Comparison of ENCODE assay signal across 8 cellular contexts in genomic region chr1:148333875-148334338, GRCh38.
A peak's percentile ranks its signal among the peaks of the same experiment; 100 is the strongest.
DNase-seq lines count a peak whose midpoint lies in the region; ATAC-seq and TF ChIP-seq lines count a peak whose summit lies in the region.

No MANE protein-coding gene starts in this region.

- H3K9me3 ChIP-seq in iPS-18a (ENCODE audit: control insufficient read depth, low read depth, low read length), result no peaks in the 10 kb centered on the region
- no peaks in the 10 kb centered on the region for H3K9me3 ChIP-seq in stomach

- DNase-seq in NCI-H748 (lab: John Stamatoyannopoulos, UW; ENCODE audit: unreplicated experiment), result peak; percentile 68
- no peak for DNase-seq in NCI-H748 treated with DMSO at 0.1 percent for 48 hours (lab: John Stamatoyannopoulos, UW)
- DNase-seq in activated CD8-positive, alpha-beta memory T cell treated with anti-CD3 and anti-CD28 coated beads, Interleukin-2, amount 50 U/mL, for 48 hours, result peak; percentile 70
- DNase-seq in stomach, result no peak

- 6 to 30% (median 7%) methylated on average over 16 to 18 of the region's 18 CpGs for WGBS in stomach, 5 donors

- H3K9ac ChIP-seq in iPS-18a (ENCODE audit: low read length), result peak overlapping the region; percentile 92

- H3K27ac ChIP-seq in iPS-18a (ENCODE audit: low read length), result peak overlapping the region; percentile 91
- peak overlapping the region in 3 of 5 donors; percentile 71 to 86 (median 84) for H3K27ac ChIP-seq in stomach

- peaks cover 3% of the 10 kb centered on the region for H3K4me1 ChIP-seq in iPS-18a (ENCODE audit: control insufficient read depth, low read depth, low read length)
- peaks cover 9 to 24% (median 18%) of the 10 kb centered on the region in 4 donors for H3K4me1 ChIP-seq in stomach

- H3K4me3 ChIP-seq in iPS-18a (ENCODE audit: low read length) (peak overlapping the region; percentile 73), stomach (peak overlapping the region; percentile 42 to 49 (median 44))

- ATAC-seq in GM21529 (IDR thresholded peaks at IDR 0.05; ENCODE audit: unreplicated experiment) (no peak), HG03565 (IDR thresholded peaks at IDR 0.05; ENCODE audit: unreplicated experiment) (no peak), GM21447 (IDR thresholded peaks at IDR 0.05; ENCODE audit: unreplicated experiment) (no peak)

- intact Hi-C loops in stomach (cut with DNase I; ENCODE audit: low total_unique reads), result no loop called here

- H3K27me3 ChIP-seq in iPS-18a (ENCODE audit: control insufficient read depth, insufficient read depth, low read length), result peaks cover 5% of the 10 kb centered on the region
- H3K27me3 ChIP-seq in stomach, result peaks cover 0 to 85% (median 9%) of the 10 kb centered on the region in 3 donors

- no peaks in the 10 kb centered on the region for H3K36me3 ChIP-seq in iPS-18a (ENCODE audit: control insufficient read depth, low read depth, low read length)
- H3K36me3 ChIP-seq in stomach, result no peaks in the 10 kb centered on the region

- no peak for TF ChIP-seq POLR2A in stomach (IDR thresholded peaks at IDR 0.05)

- TF ChIP-seq CTCF in stomach (IDR thresholded peaks at IDR 0.05), result no peak

- TF ChIP-seq EP300 in stomach (IDR thresholded peaks at IDR 0.05), result no peak

Comparison
In these comparisons a context has a peak if more than half of its experiments do, and no peak if none do; other contexts are left out.
1. DNase-seq: peak in NCI-H748 (single experiment) and activated CD8-positive, alpha-beta memory T cell treated with anti-CD3 and anti-CD28 coated beads, Interleukin-2, amount 50 U/mL, for 48 hours (single experiment); none in NCI-H748 treated with DMSO at 0.1 percent for 48 hours (single experiment) and stomach (single experiment).